Comparison of ENCODE assay signal across 11 cellular contexts in the genomic region with DNA sequence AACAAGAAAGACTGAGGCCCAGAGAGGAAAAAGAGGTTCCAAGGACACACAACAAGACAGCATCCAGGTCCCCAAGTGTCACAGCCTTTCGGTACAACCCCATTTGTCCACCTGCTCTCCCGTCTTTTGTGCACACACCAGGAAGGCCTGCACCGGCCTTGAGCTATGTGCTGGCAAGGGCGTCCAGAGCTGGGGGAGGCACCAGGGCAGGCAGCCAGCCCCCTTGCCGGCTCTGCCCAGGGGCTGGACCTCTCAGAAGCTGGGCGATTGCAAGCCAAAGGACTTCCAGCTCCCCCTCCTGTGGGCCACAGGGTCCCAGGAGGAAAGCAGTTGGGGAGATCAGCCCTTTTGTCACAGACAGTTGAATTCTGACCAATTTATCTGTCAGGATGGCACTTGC.
DNase-seq lines count a peak whose midpoint lies in the region; ATAC-seq and TF ChIP-seq lines count a peak whose summit lies in the region.
"Had no signal": no experiment of that assay in that cellular context is flagged by ENCODE, and none has a peak within 500 bp of the region (broad histone marks: within the 10 kb centered on the region; RNA-seq: fewer than 3 reads in every experiment).

No MANE protein-coding gene starts in this region.

- H2AFZ ChIP-seq in IMR-90 (replicated peaks; ENCODE audit: low read length, poor library complexity) = peak overlapping the region; percentile 19
- H2AFZ ChIP-seq in neuronal stem cell (ENCODE audit: low read length) = peak overlapping the region; percentile 56

- CTCF ChIA-PET in IMR-90 (lab: Yijun Ruan, JAX) = no interaction called here

- H3K27me3 ChIP-seq in IMR-90 (ENCODE audit: control insufficient read depth, insufficient read depth, low read length) (peaks cover 28% of the 10 kb centered on the region), neuronal stem cell (ENCODE audit: control insufficient read depth in 3 of 3, insufficient read depth in 3 of 3, low read depth in 1 of 3, low read length in 3 of 3) (no peaks in the 10 kb centered on the region), spleen (replicated peaks in 1 of 7) (peaks cover 0 to 16% (median 0%) of the 10 kb centered on the region in 7 donors), thyroid gland (no peaks in the 10 kb centered on the region)

- H3K9me3 ChIP-seq in IMR-90 (ENCODE audit: control insufficient read depth, insufficient read depth, low read length) (peaks cover 2% of the 10 kb centered on the region), neuronal stem cell (replicated peaks in 1 of 2; ENCODE audit: control insufficient read depth in 2 of 2, insufficient read depth in 1 of 2, low read depth in 1 of 2, low read length in 2 of 2) (no peaks in the 10 kb centered on the region), spleen (no peaks in the 10 kb centered on the region), thyroid gland (no peaks in the 10 kb centered on the region)
- H3K9me3 ChIP-seq: HAP-1 had no signal

- H2BK15ac ChIP-seq in IMR-90 (ENCODE audit: low read depth, low read length) (no peak overlapping the region), neuronal stem cell (ENCODE audit: low read length) (peak overlapping the region; percentile 25)

- no peak overlapping the region for H3K27ac ChIP-seq in IMR-90 (ENCODE audit: insufficient read depth, low read length)
- no peak overlapping the region for H3K27ac ChIP-seq in neuronal stem cell (replicated peaks; ENCODE audit: low read length)
- H3K27ac ChIP-seq in spleen = no peak overlapping the region
- no peak overlapping the region for H3K27ac ChIP-seq in thyroid gland
- H3K27ac ChIP-seq: 22Rv1 had no signal

- no peak overlapping the region for H2BK5ac ChIP-seq in IMR-90 (ENCODE audit: low read depth, low read length, poor library complexity, severe bottlenecking)
- no peak overlapping the region for H2BK5ac ChIP-seq in neuronal stem cell (ENCODE audit: low read length)

- H3K36me3 ChIP-seq in IMR-90 (ENCODE audit: control insufficient read depth, insufficient read depth, low read length) (no peaks in the 10 kb centered on the region), neuronal stem cell (replicated peaks in 1 of 2; ENCODE audit: control insufficient read depth in 2 of 2, insufficient read depth in 2 of 2, low read length in 2 of 2) (no peaks in the 10 kb centered on the region), spleen (no peaks in the 10 kb centered on the region), thyroid gland (no peaks in the 10 kb centered on the region)
- H3K36me3 ChIP-seq: HAP-1 had no signal

- H3K18ac ChIP-seq in IMR-90 (ENCODE audit: low read depth, low read length) (no peak overlapping the region), neuronal stem cell (ENCODE audit: low read length) (peak overlapping the region; percentile 78)

- 64% methylated on average over 4 of the region's 6 CpGs; no CpG with 5 or more reads in 1 of the 2 experiments for WGBS in IMR-90 (ENCODE audit: extremely low coverage in 2 of 2, insufficient read length in 1 of 2), 2 experiments
- no CpG with 5 or more reads among the region's 6 CpGs for WGBS in neuronal stem cell (ENCODE audit: extremely low coverage in 2 of 2, insufficient read length in 2 of 2, insufficient replicate concordance in 1 of 2), 2 donors
- WGBS in spleen, 5 donors = 44 to 66% (median 60%) methylated on average over 4 to 6 of the region's 6 CpGs
- 70 to 80% methylated on average over 5 to 6 of the region's 6 CpGs for WGBS in thyroid gland, 2 donors

- no peak for TF ChIP-seq RAD21 in IMR-90 (IDR thresholded peaks at IDR 0.05; ENCODE audit: low read length)

- ATAC-seq in Right ventricle myocardium inferior (peak; percentile 31), Right ventricle myocardium superior (ENCODE audit: poor library complexity) (no peak), IMR-90 (ENCODE audit: low read depth) (no peak)

- H3K14ac ChIP-seq in IMR-90 (replicated peaks; ENCODE audit: low read depth, low read length) (no peak overlapping the region), neuronal stem cell (ENCODE audit: low read length) (no peak overlapping the region)

- H3K79me1 ChIP-seq in IMR-90 (ENCODE audit: low read depth in 1 of 2, low read length in 2 of 2) = no peaks in the 10 kb centered on the region
- no peaks in the 10 kb centered on the region for H3K79me1 ChIP-seq in neuronal stem cell (ENCODE audit: low read depth, low read length)

- no peak overlapping the region for H4K8ac ChIP-seq in IMR-90 (ENCODE audit: low read depth in 2 of 2, low read length in 2 of 2)
- H4K8ac ChIP-seq in neuronal stem cell (ENCODE audit: low read depth, low read length) = no peak overlapping the region

- H2BK120ac ChIP-seq in IMR-90 (ENCODE audit: low read depth, low read length) (no peak overlapping the region), neuronal stem cell (ENCODE audit: low read depth, low read length) (no peak overlapping the region)

- H2AK9ac ChIP-seq in IMR-90 (replicated peaks; ENCODE audit: low read depth, low read length, poor library complexity) = no peak overlapping the region

- H3K23ac ChIP-seq in IMR-90 (ENCODE audit: low read depth, low read length) (no peak overlapping the region), neuronal stem cell (ENCODE audit: low read depth, low read length, poor library complexity) (no peak overlapping the region)

- no peak overlapping the region for H3K4ac ChIP-seq in IMR-90 (ENCODE audit: low read depth, low read length)
- H3K4ac ChIP-seq in neuronal stem cell (ENCODE audit: low read length) = no peak overlapping the region

- H4K91ac ChIP-seq in IMR-90 (ENCODE audit: insufficient read depth, low read depth, low read length) = no peak overlapping the region
- H4K91ac ChIP-seq in neuronal stem cell (ENCODE audit: low read depth, low read length, poor library complexity) = no peak overlapping the region

- intact Hi-C loops in Right ventricle myocardium inferior (cut with DNase I) = no loop called here
- intact Hi-C loops in Right ventricle myocardium superior (cut with DNase I) = no loop called here
- intact Hi-C loops in IMR-90 (cut with micrococcal nuclease) = no loop called here
- intact Hi-C loops in spleen (cut with DNase I; ENCODE audit: low total_unique reads) = no loop called here
- intact Hi-C loops in thyroid gland (cut with DNase I) = no loop called here

- TF ChIP-seq CTCF in IMR-90 (conservative IDR thresholded peaks at IDR 0.05; ENCODE audit: low read depth, low read length) (no peak), spleen (IDR thresholded peaks at IDR 0.05 in 8 of 11, conservative IDR thresholded peaks at IDR 0.05 in 3 of 11) (no peak), thyroid gland (IDR thresholded peaks at IDR 0.05) (no peak)

- H3K9ac ChIP-seq in IMR-90 (ENCODE audit: low read depth, low read length) (no peak overlapping the region), neuronal stem cell (ENCODE audit: low read depth, low read length, poor library complexity) (no peak overlapping the region)

- no peaks in the 10 kb centered on the region for H3K9me1 ChIP-seq in IMR-90 (ENCODE audit: insufficient read depth, low read length)

- H3K4me1 ChIP-seq in IMR-90 (ENCODE audit: control insufficient read depth, insufficient read depth, low read length) (no peaks in the 10 kb centered on the region), neuronal stem cell (ENCODE audit: control insufficient read depth in 2 of 2, insufficient read depth in 1 of 2, low read depth in 1 of 2, low read length in 2 of 2) (no peaks in the 10 kb centered on the region), spleen (peaks cover 0 to 2% (median 0%) of the 10 kb centered on the region in 6 donors), thyroid gland (no peaks in the 10 kb centered on the region)
- H3K4me1 ChIP-seq: HAP-1 had no signal

- H3K56ac ChIP-seq in IMR-90 (ENCODE audit: extremely low read depth, insufficient read depth, low read length) = no peak overlapping the region

- H4K20me1 ChIP-seq in IMR-90 (ENCODE audit: insufficient read depth, low read length) = no peaks in the 10 kb centered on the region

- POLR2A ChIA-PET in IMR-90 (lab: Charles Lee; ENCODE audit: unreplicated experiment) = no interaction called here

- BruUV-seq in IMR-90 (replicated peaks; lab: Mats Ljungman, UMichigan) = no TSS peak

- H3K4me3 ChIP-seq in IMR-90 (ENCODE audit: insufficient read depth, low read depth, low read length) = no peak overlapping the region
- no peak overlapping the region for H3K4me3 ChIP-seq in neuronal stem cell (ENCODE audit: low read length in 2 of 2)
- no peak overlapping the region for H3K4me3 ChIP-seq in spleen
- H3K4me3 ChIP-seq in thyroid gland (replicated peaks in 1 of 3) = no peak overlapping the region
- H3K4me3 ChIP-seq: HAP-1 had no signal

- no peak overlapping the region for H2BK20ac ChIP-seq in IMR-90 (ENCODE audit: low read depth, low read length)

- TF ChIP-seq POLR2A in IMR-90 (IDR thresholded peaks at IDR 0.05; ENCODE audit: low read depth, low read length) (no peak), spleen (IDR thresholded peaks at IDR 0.05) (no peak), thyroid gland (IDR thresholded peaks at IDR 0.05) (no peak)

- in situ Hi-C loops in IMR-90 (cut with MboI; ENCODE audit: low sequenced_read_pairs) = no loop called here

- H2AK5ac ChIP-seq in IMR-90 (ENCODE audit: low read depth, low read length) (no peak overlapping the region), neuronal stem cell (ENCODE audit: low read depth, low read length) (no peak overlapping the region)

- no peak for DNase-seq in Right ventricle myocardium inferior (ENCODE audit: missing footprints)
- no peak for DNase-seq in Right ventricle myocardium superior
- no peak for DNase-seq in IMR-90
- no peak for DNase-seq in neuronal stem cell (ENCODE audit: low spot score)
- DNase-seq in spleen = peak; percentile 71
- DNase-seq in thyroid gland = no peak
- DNase-seq in activated T-cell treated with anti-CD3 and anti-CD28 coated beads, Interleukin-2, amount 50 U/mL, for 48 hours = no peak
- DNase-seq in activated CD4-positive, CD25-positive, alpha-beta regulatory T cell (lab: John Stamatoyannopoulos, UW) = no peak
- DNase-seq: CD4-positive, CD25-positive, alpha-beta regulatory T cell had no signal

- dilution Hi-C loops in IMR-90 (cut with HindIII; ENCODE audit: low sequenced_read_pairs, unreplicated experiment) = no loop called here

- no peak overlapping the region for H4K5ac ChIP-seq in IMR-90 (ENCODE audit: low read depth, low read length)

- no peak overlapping the region for H2BK12ac ChIP-seq in neuronal stem cell (ENCODE audit: low read length)

- H3K4me2 ChIP-seq in IMR-90 (ENCODE audit: low read depth, low read length) (no peak overlapping the region), neuronal stem cell (ENCODE audit: insufficient read depth, low read length, poor library complexity, severe bottlenecking) (no peak overlapping the region)

TF ChIP-seq in IMR-90, 13 proteins besides CTCF, POLR2A, EP300 and RAD21 (continues in another document):
- TF ChIP-seq NFE2L2 (IDR thresholded peaks at IDR 0.05; ENCODE audit: low read depth, low read length) (no peak), RFX5 (IDR thresholded peaks at IDR 0.05; ENCODE audit: low read depth, low read length) (no peak), CEBPB (IDR thresholded peaks at IDR 0.05; ENCODE audit: low read depth, low read length) (no peak), MAFK (IDR thresholded peaks at IDR 0.05; ENCODE audit: low read depth, low read length) (no peak), MXI1 (IDR thresholded peaks at IDR 0.05; ENCODE audit: borderline replicate concordance, low read depth, low read length) (no peak), FOS (IDR thresholded peaks at IDR 0.05; ENCODE audit: low read depth, low read length) (no peak)
